In the genomic region with DNA sequence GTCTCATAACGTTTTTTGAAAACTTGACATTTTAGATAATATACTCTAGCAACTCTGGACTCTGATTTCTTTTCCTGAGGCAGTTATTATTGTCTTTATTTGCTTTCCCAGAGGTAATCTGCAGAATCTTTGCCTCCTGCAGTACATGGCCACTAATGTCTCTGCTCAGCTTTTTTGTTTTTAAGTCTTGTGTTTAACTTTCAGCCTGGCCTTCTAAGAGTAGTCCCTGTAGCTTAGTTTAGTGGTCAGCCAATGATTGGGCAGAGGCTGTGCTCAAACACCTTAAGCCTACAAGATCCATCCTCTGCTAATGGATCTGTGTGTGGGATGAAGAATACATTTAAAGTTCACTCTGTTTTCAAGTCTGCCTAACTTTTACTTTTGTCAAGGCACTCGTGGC, we compare ENCODE assay signal across 20 cellular contexts.
A peak's percentile ranks its signal among the peaks of the same experiment; 100 is the strongest.
DNase-seq lines count a peak whose midpoint lies in the region; ATAC-seq, FAIRE-seq and TF ChIP-seq lines count a peak whose summit lies in the region.
"Had no signal": no experiment of that assay in that cellular context is flagged by ENCODE, and none has a peak within 500 bp of the region (broad histone marks: within the 10 kb centered on the region; RNA-seq: fewer than 3 reads in every experiment).

No MANE protein-coding gene starts in this region.

- H3K14ac ChIP-seq in mesenchymal stem cell (ENCODE audit: low read length in 2 of 2) (no peak overlapping the region), trophoblast cell (ENCODE audit: low read length) (no peak overlapping the region)

- peaks cover 3% of the 10 kb centered on the region for H3K9me3 Mint-ChIP-seq in progenitor cell of endocrine pancreas (ENCODE audit: low read depth)

- no peaks in the 10 kb centered on the region for H3K36me3 ChIP-seq in HepG2 (replicated peaks in 1 of 2; ENCODE audit: control insufficient read depth in 1 of 2, insufficient read depth in 2 of 2, low read length in 2 of 2)
- H3K36me3 ChIP-seq in right lobe of liver = no peaks in the 10 kb centered on the region
- H3K36me3 ChIP-seq in mesenchymal stem cell (ENCODE audit: control insufficient read depth in 1 of 2, insufficient read depth in 2 of 2, low read depth in 1 of 2, low read length in 2 of 2) = no peaks in the 10 kb centered on the region
- no peaks in the 10 kb centered on the region for H3K36me3 ChIP-seq in trophoblast cell (ENCODE audit: control insufficient read depth in 1 of 2, insufficient read depth in 2 of 2, low read length in 2 of 2)
- H3K36me3 ChIP-seq: BLaER1 treated with 17β-estradiol and CSF1 and Interleukin-3, amounts not matched to agents 10 nM and 100 nM; HAP-1 had no signal

- H2AFZ ChIP-seq in HepG2 (ENCODE audit: low read length) (peak overlapping the region; percentile 84), mesenchymal stem cell (ENCODE audit: low read depth, low read length) (peak overlapping the region; percentile 51), trophoblast cell (ENCODE audit: insufficient read depth, low read length, poor library complexity) (no peak overlapping the region)
- H2AFZ ChIP-seq: GM23248 had no signal

- H3K27me3 Mint-ChIP-seq in T-helper 17 cell (no peaks in the 10 kb centered on the region), progenitor cell of endocrine pancreas (no peaks in the 10 kb centered on the region)
- H3K27me3 Mint-ChIP-seq: B cell had no signal

- DNase-seq in HepG2 (ENCODE audit: low spot score) (no peak), right lobe of liver (no peak), T-helper 17 cell (no peak), mesenchymal stem cell (no peak), progenitor cell of endocrine pancreas (ENCODE audit: low spot score, unreplicated experiment) (no peak), trophoblast cell (no peak)
- no peak for DNase-seq in activated CD8-positive, alpha-beta memory T cell treated with anti-CD3 and anti-CD28 coated beads for 24 hours
- DNase-seq: 8988T; CD8-positive, alpha-beta T cell; DMS 273 treated with DMSO at 0.1 percent for 48 hours; DMS53; DND-41; EL had no signal

- H3K4me1 ChIP-seq in HepG2 (ENCODE audit: insufficient read depth, low read length) = peaks cover 66% of the 10 kb centered on the region
- no peaks in the 10 kb centered on the region for H3K4me1 ChIP-seq in right lobe of liver
- H3K4me1 ChIP-seq in mesenchymal stem cell (ENCODE audit: control insufficient read depth, insufficient read depth, low read depth, low read length) = peaks cover 2% of the 10 kb centered on the region
- H3K4me1 ChIP-seq in trophoblast cell (ENCODE audit: control insufficient read depth in 1 of 2, insufficient read depth in 2 of 2, low read length in 2 of 2) = peaks cover 2% of the 10 kb centered on the region in 2 experiments
- H3K4me1 ChIP-seq: HAP-1 had no signal

- H2BK12ac ChIP-seq in mesenchymal stem cell (ENCODE audit: low read length in 2 of 2) = no peak overlapping the region
- H2BK12ac ChIP-seq in trophoblast cell (ENCODE audit: low read length) = no peak overlapping the region

- H4K91ac ChIP-seq in mesenchymal stem cell (ENCODE audit: low read length) = no peak overlapping the region
- no peak overlapping the region for H4K91ac ChIP-seq in trophoblast cell (ENCODE audit: low read depth, low read length)

- BruUV-seq in HepG2 (replicated peaks; lab: Mats Ljungman, UMichigan) = no TSS peak

- no peak for TF ChIP-seq EP300 in HepG2 (IDR thresholded peaks at IDR 0.05; ENCODE audit: low read depth in 2 of 2, low read length in 2 of 2)
- TF ChIP-seq EP300 in HepG2 (CRISPR knock-in tag; IDR thresholded peaks at IDR 0.05; ENCODE audit: borderline replicate concordance) = no peak

- no peak for FAIRE-seq in HepG2 (lab: Jason Lieb, UNC)
- FAIRE-seq: GM12878 had no signal

- in situ Hi-C loops in HepG2 (cut with HindIII; ENCODE audit: extremely low pct_ligation_motif_present, low pct_unique_long_range_greater_than_20kb) = no loop called here

- no peaks in the 10 kb centered on the region for H4K20me1 ChIP-seq in HepG2 (ENCODE audit: insufficient read depth, low read length)
- H4K20me1 ChIP-seq: BLaER1 treated with 17β-estradiol and CSF1 and Interleukin-3, amounts not matched to agents 10 nM and 100 nM had no signal

- H3K9ac ChIP-seq in HepG2 (ENCODE audit: insufficient read depth, low read depth, low read length) = no peak overlapping the region
- peak overlapping the region; percentile 14 for H3K9ac ChIP-seq in mesenchymal stem cell (ENCODE audit: low read length)
- H3K9ac ChIP-seq in trophoblast cell (ENCODE audit: low read length) = no peak overlapping the region
- H3K9ac ChIP-seq: BLaER1 treated with 17β-estradiol and CSF1 and Interleukin-3, amounts not matched to agents 10 nM and 100 nM; GM23248 had no signal

- no peaks in the 10 kb centered on the region for H3K79me2 ChIP-seq in HepG2 (ENCODE audit: insufficient read depth, low read length)
- no peaks in the 10 kb centered on the region for H3K79me2 ChIP-seq in trophoblast cell (ENCODE audit: control insufficient read depth, insufficient read depth, low read length, poor library complexity)

- no peak overlapping the region for H2BK120ac ChIP-seq in mesenchymal stem cell (ENCODE audit: low read depth, low read length)
- H2BK120ac ChIP-seq in trophoblast cell (ENCODE audit: insufficient read depth, low read length, poor library complexity) = no peak overlapping the region

- POLR2A ChIA-PET in HepG2 (lab: Yijun Ruan, JAX) = no interaction called here

- H4K8ac ChIP-seq in mesenchymal stem cell (ENCODE audit: low read length) (no peak overlapping the region), trophoblast cell (ENCODE audit: low read depth, low read length) (no peak overlapping the region)

- no peak overlapping the region for H3K23ac ChIP-seq in mesenchymal stem cell (ENCODE audit: low read length in 2 of 2)
- H3K23ac ChIP-seq in trophoblast cell (ENCODE audit: low read length) = no peak overlapping the region

- no peak overlapping the region for H2BK15ac ChIP-seq in mesenchymal stem cell (ENCODE audit: low read depth, poor library complexity, severe bottlenecking)

- H3K36me3 Mint-ChIP-seq in T-helper 17 cell (ENCODE audit: low read depth) = peaks cover 3% of the 10 kb centered on the region
- no peaks in the 10 kb centered on the region for H3K36me3 Mint-ChIP-seq in progenitor cell of endocrine pancreas (ENCODE audit: insufficient read depth)
- H3K36me3 Mint-ChIP-seq: CD8-positive, alpha-beta T cell had no signal

- H3K4me3 Mint-ChIP-seq in T-helper 17 cell (no peak overlapping the region), progenitor cell of endocrine pancreas (ENCODE audit: low read depth) (no peak overlapping the region)
- H3K4me3 Mint-ChIP-seq: B cell; CD8-positive, alpha-beta T cell had no signal

- H2BK5ac ChIP-seq in mesenchymal stem cell (ENCODE audit: low read depth, low read length, poor library complexity, severe bottlenecking) = no peak overlapping the region
- H2BK5ac ChIP-seq in trophoblast cell (ENCODE audit: low read depth, low read length, poor library complexity) = no peak overlapping the region

- no peak overlapping the region for H4K12ac ChIP-seq in trophoblast cell (ENCODE audit: low read depth, low read length)

- H3K27ac ChIP-seq in HepG2 (ENCODE audit: extremely low read length, insufficient read depth, low read length) (peak overlapping the region; percentile 47), right lobe of liver (no peak overlapping the region), mesenchymal stem cell (ENCODE audit: low read length, poor library complexity, severe bottlenecking) (no peak overlapping the region), trophoblast cell (ENCODE audit: low read depth, low read length) (no peak overlapping the region)
- H3K27ac ChIP-seq: BLaER1 treated with 17β-estradiol and CSF1 and Interleukin-3, amounts not matched to agents 10 nM and 100 nM; GM23248; HL-60 had no signal

- 35% methylated on average over 2 of the region's 2 CpGs for WGBS in HepG2 (ENCODE audit: low lambda C conversion rate)
- 33% methylated on average over 2 of the region's 2 CpGs for WGBS in right lobe of liver (ENCODE audit: insufficient coverage, low coverage, low lambda C conversion rate, missing lambda C conversion rate)
- WGBS in mesenchymal stem cell = 80% methylated on average over 1 of the region's 2 CpGs
- WGBS in trophoblast cell (ENCODE audit: extremely low coverage, insufficient coverage, insufficient read length) = no CpG with 5 or more reads among the region's 2 CpGs

- H3K79me1 ChIP-seq in mesenchymal stem cell (replicated peaks; ENCODE audit: low read length, poor library complexity, severe bottlenecking) = no peaks in the 10 kb centered on the region
- no peaks in the 10 kb centered on the region for H3K79me1 ChIP-seq in trophoblast cell (ENCODE audit: low read length)

- TF ChIP-seq POLR2A in HepG2 (IDR thresholded peaks at IDR 0.05; ENCODE audit: insufficient read depth in 1 of 2, low read depth in 2 of 2, low read length in 2 of 2) (no peak), right lobe of liver (IDR thresholded peaks at IDR 0.05) (no peak)

- H3K4me1 Mint-ChIP-seq in T-helper 17 cell (peaks cover 2% of the 10 kb centered on the region), progenitor cell of endocrine pancreas (ENCODE audit: low read depth) (peaks cover 10% of the 10 kb centered on the region)

- no peak for TF ChIP-seq RAD21 in HepG2 (CRISPR knock-in tag; IDR thresholded peaks at IDR 0.05)

- H3K18ac ChIP-seq in mesenchymal stem cell (ENCODE audit: low read depth in 1 of 2, low read length in 2 of 2) (no peak overlapping the region), trophoblast cell (ENCODE audit: low read length) (no peak overlapping the region)

- H3K4ac ChIP-seq in mesenchymal stem cell (ENCODE audit: low read depth in 1 of 2, low read length in 2 of 2) = no peak overlapping the region
- H3K4ac ChIP-seq in trophoblast cell (ENCODE audit: low read depth, low read length) = no peak overlapping the region

- H3K27me3 ChIP-seq in HepG2 (ENCODE audit: control insufficient read depth in 1 of 2, insufficient read depth in 2 of 2, low read length in 2 of 2) (no peaks in the 10 kb centered on the region), right lobe of liver (no peaks in the 10 kb centered on the region), mesenchymal stem cell (ENCODE audit: control insufficient read depth in 1 of 2, insufficient read depth in 1 of 2, low read length in 2 of 2) (no peaks in the 10 kb centered on the region), trophoblast cell (ENCODE audit: insufficient read depth, low read length) (no peaks in the 10 kb centered on the region)
- H3K27me3 ChIP-seq: BLaER1 treated with 17β-estradiol and CSF1 and Interleukin-3, amounts not matched to agents 10 nM and 100 nM had no signal

- H2AK5ac ChIP-seq in mesenchymal stem cell (ENCODE audit: low read length, severe bottlenecking) (no peak overlapping the region), trophoblast cell (ENCODE audit: low read length) (no peak overlapping the region)

- ATAC-seq in HepG2 (peak; percentile 52; the same call in 1 of the 3 replicates), right lobe of liver (no peak), T-helper 17 cell (no peak), HG02981 (IDR thresholded peaks at IDR 0.05; ENCODE audit: unreplicated experiment) (no peak)
- ATAC-seq: CD8-positive, alpha-beta T cell; GM12878 had no signal

- CTCF ChIA-PET in HepG2 (lab: Yijun Ruan, JAX; ENCODE audit: low intra/inter-chr PET ratio, low total read pairs) = no interaction called here

- no peak overlapping the region for H3K4me2 ChIP-seq in HepG2 (ENCODE audit: low read depth, low read length)
- H3K4me2 ChIP-seq in mesenchymal stem cell (ENCODE audit: low read length, poor library complexity, severe bottlenecking) = no peak overlapping the region
- H3K4me2 ChIP-seq in trophoblast cell (ENCODE audit: low read length) = no peak overlapping the region
- H3K4me2 ChIP-seq: BLaER1 treated with 17β-estradiol and CSF1 and Interleukin-3, amounts not matched to agents 10 nM and 100 nM had no signal

- H3K4me3 ChIP-seq in HepG2 (replicated peaks in 1 of 3; ENCODE audit: insufficient read depth in 1 of 3, low read depth in 2 of 3, low read length in 3 of 3) (no peak overlapping the region), right lobe of liver (no peak overlapping the region), mesenchymal stem cell (ENCODE audit: insufficient read depth in 1 of 2, low read depth in 1 of 2, low read length in 2 of 2) (no peak overlapping the region), trophoblast cell (ENCODE audit: low read depth, low read length) (no peak overlapping the region)
- H3K4me3 ChIP-seq: BLaER1 treated with 17β-estradiol and CSF1 and Interleukin-3, amounts not matched to agents 10 nM and 100 nM; GM12878; GM23248; HAP-1 had no signal

- H3K27ac Mint-ChIP-seq in T-helper 17 cell (peak overlapping the region; percentile 66), progenitor cell of endocrine pancreas (peak overlapping the region; percentile 57)
- H3K27ac Mint-ChIP-seq: B cell; CD8-positive, alpha-beta T cell had no signal

- intact Hi-C loops in HepG2 (cut with micrococcal nuclease; ENCODE audit: unreplicated experiment) = no loop called here
- intact Hi-C loops in right lobe of liver (cut with DNase I) = no loop called here

- H3K9me3 ChIP-seq in HepG2 (ENCODE audit: low read length) (no peaks in the 10 kb centered on the region), right lobe of liver (no peaks in the 10 kb centered on the region), T-helper 17 cell (ENCODE audit: control insufficient read depth, low read length, poor library complexity, severe bottlenecking) (no peaks in the 10 kb centered on the region), mesenchymal stem cell (ENCODE audit: control insufficient read depth, low read length) (no peaks in the 10 kb centered on the region), trophoblast cell (ENCODE audit: insufficient read depth, low read depth, low read length) (no peaks in the 10 kb centered on the region)
- H3K9me3 ChIP-seq: BLaER1 treated with 17β-estradiol and CSF1 and Interleukin-3, amounts not matched to agents 10 nM and 100 nM; HAP-1 had no signal

- TF ChIP-seq CTCF in HepG2 (CRISPR knock-in tag; IDR thresholded peaks at IDR 0.05) = no peak
- TF ChIP-seq CTCF in right lobe of liver (IDR thresholded peaks at IDR 0.05) = no peak
- TF ChIP-seq CTCF in progenitor cell of endocrine pancreas (IDR thresholded peaks at IDR 0.05; ENCODE audit: unreplicated experiment) = no peak
